Comparison of ENCODE assay signal across 17 cellular contexts in the genomic region with DNA sequence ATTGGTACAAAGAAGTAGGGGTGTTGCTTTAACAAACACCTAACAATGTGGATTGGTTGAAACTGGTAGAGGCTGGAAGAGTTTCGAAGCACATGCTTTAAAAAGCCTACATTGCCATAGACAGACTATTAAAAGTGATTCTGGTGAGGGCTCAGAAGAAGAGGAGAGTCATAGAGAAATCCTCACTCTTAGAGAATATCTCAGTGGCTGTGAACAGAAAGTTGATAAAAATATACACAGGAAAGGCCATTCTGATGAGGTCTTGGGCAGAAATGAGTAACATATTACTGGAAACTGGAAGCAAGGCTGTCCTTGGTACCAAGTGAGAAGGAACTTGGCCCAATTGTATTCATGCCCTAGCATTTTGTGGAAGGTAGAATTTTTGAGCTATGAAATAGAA.
DNase-seq lines count a peak whose midpoint lies in the region; ATAC-seq and TF ChIP-seq lines count a peak whose summit lies in the region.
"Had no signal": no experiment of that assay in that cellular context is flagged by ENCODE, and none has a peak within 500 bp of the region (broad histone marks: within the 10 kb centered on the region; RNA-seq: fewer than 3 reads in every experiment).

No MANE protein-coding gene starts in this region.

- H3K4me1 Mint-ChIP-seq in progenitor cell of endocrine pancreas (ENCODE audit: low read depth), result peaks cover 2% of the 10 kb centered on the region
- H3K4me1 Mint-ChIP-seq: activated naive CD8-positive, alpha-beta T cell treated with anti-CD3 and anti-CD28 coated beads, Interleukin-2, amount 50 U/mL, for 24 hours had no signal

- H3K4me3 Mint-ChIP-seq in progenitor cell of endocrine pancreas (ENCODE audit: low read depth), result no peak overlapping the region
- H3K4me3 Mint-ChIP-seq: activated naive CD8-positive, alpha-beta T cell treated with anti-CD3 and anti-CD28 coated beads, Interleukin-2, amount 50 U/mL, for 24 hours; nephron had no signal

- DNase-seq in NCI-H187 treated with DMSO at 0.1 percent for 48 hours (lab: John Stamatoyannopoulos, UW), result no peak
- no peak for DNase-seq in GM10266 (ENCODE audit: extremely low spot score)
- DNase-seq in SK-N-DZ (ENCODE audit: low spot score), result no peak
- no peak for DNase-seq in progenitor cell of endocrine pancreas (ENCODE audit: low spot score, unreplicated experiment)
- DNase-seq: activated naive CD8-positive, alpha-beta T cell treated with anti-CD3 and anti-CD28 coated beads, Interleukin-2, amount 50 U/mL, for 24 hours; activated T-cell treated with anti-CD3 and anti-CD28 coated beads, Interleukin-2, amount 50 U/mL, for 1 hour; DMS 273 treated with DMSO at 0.1 percent for 48 hours; erythroblast; OCI-M1; stimulated activated naive CD8-positive, alpha-beta T cell treated with anti-CD3 and anti-CD28 coated beads, Interleukin-15, Interleukin-2, amounts not matched to agents 100 U/mL and 50 U/mL, for 24 hours had no signal

- H3K27ac Mint-ChIP-seq in progenitor cell of endocrine pancreas, result no peak overlapping the region
- H3K27ac Mint-ChIP-seq: activated naive CD8-positive, alpha-beta T cell treated with anti-CD3 and anti-CD28 coated beads, Interleukin-2, amount 50 U/mL, for 24 hours; nephron had no signal

- H3K36me3 Mint-ChIP-seq in progenitor cell of endocrine pancreas (ENCODE audit: insufficient read depth), result no peaks in the 10 kb centered on the region

- TF ChIP-seq CTCF in GM10266 (IDR thresholded peaks at IDR 0.05; ENCODE audit: control insufficient read depth, insufficient read depth, low read depth, missing control alignments), result no peak
- no peak for TF ChIP-seq CTCF in progenitor cell of endocrine pancreas (IDR thresholded peaks at IDR 0.05; ENCODE audit: unreplicated experiment)

- H3K9me3 Mint-ChIP-seq in progenitor cell of endocrine pancreas (ENCODE audit: low read depth), result peaks cover 6% of the 10 kb centered on the region
- H3K9me3 Mint-ChIP-seq: activated naive CD8-positive, alpha-beta T cell treated with anti-CD3 and anti-CD28 coated beads, Interleukin-2, amount 50 U/mL, for 24 hours had no signal

- H3K27me3 Mint-ChIP-seq in progenitor cell of endocrine pancreas, result peaks cover 5% of the 10 kb centered on the region
- H3K27me3 Mint-ChIP-seq: activated naive CD8-positive, alpha-beta T cell treated with anti-CD3 and anti-CD28 coated beads, Interleukin-2, amount 50 U/mL, for 24 hours had no signal

- peak; percentile 89 for ATAC-seq in GM18520 (IDR thresholded peaks at IDR 0.05; ENCODE audit: unreplicated experiment)
- peak; percentile 82 for ATAC-seq in GM21515 (IDR thresholded peaks at IDR 0.05; ENCODE audit: unreplicated experiment)
- peak; percentile 59 for ATAC-seq in HG02970 (IDR thresholded peaks at IDR 0.05; ENCODE audit: low FRiP score, unreplicated experiment)
- peak; percentile 78 for ATAC-seq in HG03469 (IDR thresholded peaks at IDR 0.05; ENCODE audit: unreplicated experiment)
- ATAC-seq: activated CD4-positive, CD25-positive, alpha-beta regulatory T cell treated with anti-CD3 and anti-CD28 coated beads, Interleukin-2, amount 50 U/mL, for 24 hours; activated naive CD8-positive, alpha-beta T cell treated with anti-CD3 and anti-CD28 coated beads, Interleukin-2, amount 50 U/mL, for 24 hours; sciatic nerve; stimulated activated naive CD8-positive, alpha-beta T cell treated with anti-CD3 and anti-CD28 coated beads, Interleukin-15, Interleukin-2, amounts not matched to agents 100 U/mL and 50 U/mL, for 24 hours had no signal
